In genomic region chr1:1248035-1248913, GRCh38 we compare ENCODE assay signal across 1 cellular context. TPM values are rescaled to one million over a fixed set of nuclear protein-coding genes. Genes with fewer than 3 reads are reported as not detected.
"Had no signal": no experiment of that assay in that cellular context is flagged by ENCODE, and none has a peak within 500 bp of the region (broad histone marks: within the 10 kb centered on the region; RNA-seq: fewer than 3 reads in every experiment).

No MANE protein-coding gene starts in this region.

RNA-seq across cellular contexts. Expression of gene C1QTNF12, which starts 1.8 kb away (rescaled TPM):
- total RNA-seq: body of pancreas had no signal
